ENCODE assay signal across 18 cellular contexts in the genomic region with DNA sequence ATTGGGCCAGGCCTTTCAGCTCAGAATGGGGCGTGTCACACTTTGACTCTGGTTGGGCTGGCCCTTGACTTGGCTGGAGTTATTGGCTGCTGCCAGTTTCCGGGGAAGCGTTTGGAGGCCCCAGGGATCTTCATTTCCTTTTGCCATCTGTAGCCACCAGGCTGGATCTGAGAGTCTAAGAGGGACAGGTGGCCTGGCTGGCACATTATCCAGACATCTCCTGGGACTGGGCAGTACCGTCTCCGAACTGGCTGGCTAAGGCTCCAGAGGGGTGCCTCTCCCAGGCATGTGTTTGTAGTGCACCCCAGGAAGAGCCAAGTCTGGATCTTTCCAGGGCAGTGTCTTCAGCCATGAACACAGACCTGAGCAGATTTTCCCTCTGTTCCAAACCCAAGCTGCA. TPM values are rescaled to one million over a fixed set of nuclear protein-coding genes. Genes with fewer than 3 reads are reported as not detected.
DNase-seq lines count a peak whose midpoint lies in the region; ATAC-seq and TF ChIP-seq lines count a peak whose summit lies in the region.
"Had no signal": no experiment of that assay in that cellular context is flagged by ENCODE, and none has a peak within 500 bp of the region (broad histone marks: within the 10 kb centered on the region; RNA-seq: fewer than 3 reads in every experiment).

No MANE protein-coding gene starts in this region.

- H3K27me3 ChIP-seq in Panc1 (ENCODE audit: control insufficient read depth, insufficient read depth, low read length) = no peaks in the 10 kb centered on the region

- intact Hi-C loops in Panc1 (cut with micrococcal nuclease; ENCODE audit: unreplicated experiment) = no loop called here

- in situ Hi-C loops in Panc1 (cut with HindIII; ENCODE audit: low pct_unique_long_range_greater_than_20kb, low sequenced_read_pairs) = no loop called here

- H3K36me3 ChIP-seq in Panc1 (ENCODE audit: control insufficient read depth, insufficient read depth, low read length) = no peaks in the 10 kb centered on the region
- H3K36me3 ChIP-seq: SJSA1 had no signal

- CTCF ChIA-PET in Panc1 (lab: Charles Lee) = no interaction called here

- DNase-seq in DMS 273 treated with DMSO at 0.1 percent for 48 hours (lab: John Stamatoyannopoulos, UW) (peak; percentile 86), NCI-H2196 treated with DMSO at 0.1 percent for 48 hours (lab: John Stamatoyannopoulos, UW; ENCODE audit: unreplicated experiment) (peak; percentile 28), Panc1 (ENCODE audit: low read depth, low spot score) (no peak), myocyte (ENCODE audit: low read depth) (peak; percentile 45), anterior cingulate cortex (lab: John Stamatoyannopoulos, UW) (no peak), NCI-H1105 (lab: John Stamatoyannopoulos, UW) (no peak)
- DNase-seq: CD8-positive, alpha-beta memory T cell; DND-41; GDM1; GM23248; HCEC 1CT; IMR-90; NCI-H1436 treated with DMSO at 0.1 percent for 48 hours; NCI-H2029 treated with DMSO at 0.1 percent for 48 hours; NCI-H526 treated with DMSO at 0.1 percent for 48 hours; PC-3 had no signal

- no peaks in the 10 kb centered on the region for H3K9me3 ChIP-seq in Panc1 (ENCODE audit: control insufficient read depth, insufficient read depth, low read depth, low read length)
- H3K9me3 ChIP-seq: SJSA1 had no signal

- peaks cover 21% of the 10 kb centered on the region for H3K4me1 ChIP-seq in Panc1 (ENCODE audit: control insufficient read depth, insufficient read depth, low read length)

- no peak for ATAC-seq in Panc1
- ATAC-seq in GM21723 (IDR thresholded peaks at IDR 0.05; ENCODE audit: unreplicated experiment) = no peak
- ATAC-seq: PC-3 had no signal

- no TSS peak for BruUV-seq in Panc1 (replicated peaks; lab: Mats Ljungman, UMichigan)

- POLR2A ChIA-PET in Panc1 (lab: Charles Lee) = no interaction called here

- no peak for TF ChIP-seq CTCF in Panc1 (IDR thresholded peaks at IDR 0.05)

- peak overlapping the region; percentile 45 for H3K27ac ChIP-seq in Panc1 (ENCODE audit: low read length)
- H3K27ac ChIP-seq: GM23248, SJSA1 had no signal

- H3K4me3 ChIP-seq in Panc1 (ENCODE audit: low read depth in 2 of 2, low read length in 2 of 2) = no peak overlapping the region
- H3K4me3 ChIP-seq: GM23248, SJSA1 had no signal

RNA-seq across cellular contexts. Expression of a gene that starts 9.7 kb away (rescaled TPM):
- total RNA-seq in Panc1 (2021; ENCODE audit: unreplicated experiment) = 80.0 TPM
- polyA plus RNA-seq in Panc1 (2012; ENCODE audit: insufficient read length) = 40.4 TPM
- total RNA-seq in myocyte = 5.9 and 10.2 TPM in 2 replicates
- 9.2 TPM for polyA plus RNA-seq in myocyte (2012)

Comparison
In these comparisons a context has a peak if more than half of its experiments do, and no peak if none do; other contexts are left out.
1. DNase-seq: peak in DMS 273 treated with DMSO at 0.1 percent for 48 hours (single experiment), NCI-H2196 treated with DMSO at 0.1 percent for 48 hours (single experiment) and myocyte (single experiment); none in Panc1 (single experiment), anterior cingulate cortex (0 of 58) and NCI-H1105 (single experiment).